Comparison of ENCODE assay signal across 8 cellular contexts in the genomic region with DNA sequence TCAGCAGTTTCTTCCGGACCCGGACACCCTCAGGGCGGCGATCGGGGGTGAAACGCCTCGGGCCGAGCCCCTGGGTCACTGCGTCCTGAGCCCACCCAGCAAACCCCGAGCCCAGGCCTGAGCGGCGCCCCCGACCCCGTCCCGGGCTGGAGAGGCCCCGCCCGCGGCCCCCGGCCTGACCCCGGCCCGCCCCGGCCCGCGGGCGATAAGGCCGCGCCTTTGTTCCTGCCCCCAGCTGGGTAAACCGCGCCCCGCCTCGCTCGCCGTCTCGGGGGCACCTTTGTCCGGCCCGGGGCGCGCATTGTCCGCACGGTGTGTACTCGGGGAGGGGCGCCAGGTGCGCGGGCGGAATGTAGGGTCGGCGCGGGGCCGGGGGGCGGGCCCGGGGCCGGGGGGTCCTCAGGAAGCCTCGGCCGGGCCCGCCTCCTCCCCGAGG. TPM values are rescaled to one million over a fixed set of nuclear protein-coding genes. Genes with fewer than 3 reads are reported as not detected.
DNase-seq lines count a peak whose midpoint lies in the region; ATAC-seq and TF ChIP-seq lines count a peak whose summit lies in the region.

No MANE protein-coding gene starts in this region.

- peaks cover 21% of the 10 kb centered on the region for H3K4me1 ChIP-seq in body of pancreas
- no peaks in the 10 kb centered on the region for H3K4me1 ChIP-seq in mesendoderm (ENCODE audit: control insufficient read depth, low read depth, low read length)

- no peak overlapping the region for H4K8ac ChIP-seq in mesendoderm (ENCODE audit: low read depth, low read length)

- intact Hi-C loops in body of pancreas (cut with DNase I), result loop anchor here (10.0 kb wide), 1 partner anchor 135 kb away; the partner anchor contains the start of gene UBE3C

- POLR2A ChIA-PET in AG04450 (lab: Yijun Ruan, JAX), result no interaction called here

- H3K9ac ChIP-seq in mesendoderm (ENCODE audit: low read length), result no peak overlapping the region

- no peak overlapping the region for H4K5ac ChIP-seq in mesendoderm (ENCODE audit: low read length)

- ATAC-seq in GM21723 (IDR thresholded peaks at IDR 0.05; ENCODE audit: unreplicated experiment) (peak; percentile 34), body of pancreas (peak; percentile 61), HG02588 (IDR thresholded peaks at IDR 0.05; ENCODE audit: unreplicated experiment) (no peak)

- H3K4me3 ChIP-seq in AG04450 (ENCODE audit: low read depth, low read length) (peak overlapping the region; percentile 25; the same call in 1 of the 2 replicates), body of pancreas (peak overlapping the region; percentile 67 to 69), mesendoderm (ENCODE audit: low read length) (no peak overlapping the region)

- no peaks in the 10 kb centered on the region for H3K36me3 ChIP-seq in body of pancreas (replicated peaks in 1 of 2; ENCODE audit: insufficient read depth in 1 of 2, low read depth in 2 of 2)
- no peaks in the 10 kb centered on the region for H3K36me3 ChIP-seq in mesendoderm (ENCODE audit: control insufficient read depth, insufficient read depth, low read length)

- no peak for DNase-seq in AG04450 (ENCODE audit: low read depth, low spot score)
- DNase-seq in body of pancreas, result peak in 2 of 4 donors; percentile 31 to 56
- no peak for DNase-seq in mesendoderm
- no peak for DNase-seq in NCI-H2227 treated with DMSO at 0.1 percent for 48 hours (lab: John Stamatoyannopoulos, UW)
- no peak for DNase-seq in NCI-H345 treated with DMSO at 0.1 percent for 48 hours (lab: John Stamatoyannopoulos, UW; ENCODE audit: unreplicated experiment)
- DNase-seq in amygdala (lab: John Stamatoyannopoulos, UW), result no peak

- no peak overlapping the region for H2BK120ac ChIP-seq in mesendoderm (ENCODE audit: low read depth, low read length)

- no peak overlapping the region for H2BK15ac ChIP-seq in mesendoderm (replicated peaks; ENCODE audit: low read depth)

- no peak overlapping the region for H3K4ac ChIP-seq in mesendoderm (ENCODE audit: low read depth, low read length)

- H3K56ac ChIP-seq in mesendoderm (ENCODE audit: low read length), result no peak overlapping the region

- no peak overlapping the region for H3K4me2 ChIP-seq in mesendoderm (ENCODE audit: low read length)

- TF ChIP-seq CTCF in AG04450 (IDR thresholded peaks at IDR 0.05; ENCODE audit: low read depth, low read length), result no peak
- TF ChIP-seq CTCF in body of pancreas (IDR thresholded peaks at IDR 0.05), result no peak

- H3K79me2 ChIP-seq in mesendoderm (ENCODE audit: control insufficient read depth, insufficient read depth, low read length), result no peaks in the 10 kb centered on the region

- peak overlapping the region; percentile 32 for H3K18ac ChIP-seq in mesendoderm (ENCODE audit: low read length)

- H3K27ac ChIP-seq in AG04450 (ENCODE audit: low read depth, low read length) (no peak overlapping the region), body of pancreas (peak overlapping the region; percentile 79 to 94 (median 90)), mesendoderm (ENCODE audit: low read depth, low read length) (no peak overlapping the region)

- CTCF ChIA-PET in AG04450 (lab: Charles Lee), result no interaction called here

- H3K23ac ChIP-seq in mesendoderm (ENCODE audit: low read length), result no peak overlapping the region

- H2AK5ac ChIP-seq in mesendoderm (ENCODE audit: low read length), result no peak overlapping the region

- H3K79me1 ChIP-seq in mesendoderm (ENCODE audit: low read length), result no peaks in the 10 kb centered on the region

- H3K9me3 ChIP-seq in AG04450 (ENCODE audit: control insufficient read depth, insufficient read depth, low read length), result peaks cover 9% of the 10 kb centered on the region
- no peaks in the 10 kb centered on the region for H3K9me3 ChIP-seq in body of pancreas

- H2BK5ac ChIP-seq in mesendoderm (ENCODE audit: low read length), result no peak overlapping the region

- TF ChIP-seq POLR2A in body of pancreas (IDR thresholded peaks at IDR 0.05), result no peak

- 0 to 1% methylated on average over 9 to 41 of the region's 56 CpGs for WGBS in body of pancreas, 2 donors
- WGBS in mesendoderm (ENCODE audit: extremely low coverage, insufficient coverage, low lambda C conversion rate), result no CpG with 5 or more reads among the region's 56 CpGs

- peaks cover 66% of the 10 kb centered on the region for H3K27me3 ChIP-seq in AG04450 (ENCODE audit: control insufficient read depth, insufficient read depth, low read length)
- H3K27me3 ChIP-seq in body of pancreas, result no peaks in the 10 kb centered on the region
- peaks cover 70% of the 10 kb centered on the region for H3K27me3 ChIP-seq in mesendoderm (ENCODE audit: insufficient read depth, low read length, poor library complexity)

RNA-seq across cellular contexts. Expression of gene MNX1, which starts 10.8 kb away (rescaled TPM):
- not detected in 2 replicates for polyA plus RNA-seq in AG04450 (2011; rRNA removed)
- not detected in 2 replicates for polyA minus RNA-seq in AG04450 (2011; rRNA and poly(A)+ RNA removed)
- total RNA-seq in body of pancreas, result 10 to 100 TPM; 14.3 to 39.6 TPM
- 0.20 TPM for polyA plus RNA-seq in mesendoderm (2013, experiment 1 of 2)
- polyA plus RNA-seq in mesendoderm (2013, experiment 2 of 2), result 0.24 TPM

RNA-seq across cellular contexts. Expression of gene NOM1, which starts 50.1 kb away (rescaled TPM):
- polyA plus RNA-seq in AG04450 (2011; rRNA removed), result 10.3 and 10.4 TPM in 2 replicates
- 15.5 and 17.2 TPM in 2 replicates for polyA minus RNA-seq in AG04450 (2011; rRNA and poly(A)+ RNA removed)
- 10 to 100 TPM; 23.1 to 28.0 TPM for total RNA-seq in body of pancreas
- 15.8 TPM for polyA plus RNA-seq in mesendoderm (2013, experiment 1 of 2)
- 16.2 TPM for polyA plus RNA-seq in mesendoderm (2013, experiment 2 of 2)

Comparison
In these comparisons a context has a peak if more than half of its experiments do, and no peak if none do; other contexts are left out.
1. H3K27ac ChIP-seq: peak in body of pancreas (4 of 4); none in AG04450 (single experiment) and mesendoderm (single experiment).